23 cellular contexts compared by ENCODE assay signal in genomic region chrX:148156986-148157385, GRCh38.
"Had no signal": no experiment of that assay in that cellular context is flagged by ENCODE, and none has a peak within 500 bp of the region (broad histone marks: within the 10 kb centered on the region; RNA-seq: fewer than 3 reads in every experiment).

No MANE protein-coding gene starts in this region.

- H3K27me3 Mint-ChIP-seq: stimulated activated memory B cell treated with anti-CD40 and anti-IgM and Interleukin-4, amounts not matched to agents 10 μg/mL and 1 μg/mL and 100 μg/mL, for 72 hours; stimulated activated naive CD8-positive, alpha-beta T cell treated with anti-CD3 and anti-CD28 coated beads, Interleukin-15, Interleukin-2, amounts not matched to agents 100 ng/mL and 50 ng/mL, for 24 hours; type B pancreatic cell had no signal

- H3K4me3 Mint-ChIP-seq: stimulated activated effector memory CD8-positive, alpha-beta T cell treated with anti-CD3 and anti-CD28 coated beads, Interleukin-12 subunit alpha, Interleukin-12 subunit beta, amount 100 ng/mL, for 72 hours; stimulated activated memory B cell treated with anti-CD40 and anti-IgM and Interleukin-4, amounts not matched to agents 10 μg/mL and 1 μg/mL and 100 μg/mL, for 72 hours; stimulated activated naive B cell treated with anti-CD40 and anti-IgM and Interleukin-4, amounts not matched to agents 10 μg/mL and 1 μg/mL and 100 μg/mL, for 72 hours; stimulated activated naive CD8-positive, alpha-beta T cell treated with anti-CD3 and anti-CD28 coated beads, Interleukin-15, Interleukin-2, amounts not matched to agents 100 ng/mL and 50 ng/mL, for 24 hours; type B pancreatic cell had no signal

- H3K36me3 Mint-ChIP-seq: stimulated activated effector memory CD8-positive, alpha-beta T cell treated with anti-CD3 and anti-CD28 coated beads, Interleukin-12 subunit alpha, Interleukin-12 subunit beta, amount 100 ng/mL, for 72 hours; stimulated activated memory B cell treated with anti-CD40 and anti-IgM and Interleukin-4, amounts not matched to agents 10 μg/mL and 1 μg/mL and 100 μg/mL, for 72 hours; stimulated activated naive B cell treated with anti-CD40 and anti-IgM and Interleukin-4, amounts not matched to agents 10 μg/mL and 1 μg/mL and 100 μg/mL, for 72 hours; type B pancreatic cell had no signal

- H3K4me1 Mint-ChIP-seq: stimulated activated effector memory CD8-positive, alpha-beta T cell treated with anti-CD3 and anti-CD28 coated beads, Interleukin-12 subunit alpha, Interleukin-12 subunit beta, amount 100 ng/mL, for 72 hours; stimulated activated memory B cell treated with anti-CD40 and anti-IgM and Interleukin-4, amounts not matched to agents 10 μg/mL and 1 μg/mL and 100 μg/mL, for 72 hours had no signal

- H3K27ac Mint-ChIP-seq: stimulated activated effector memory CD8-positive, alpha-beta T cell treated with anti-CD3 and anti-CD28 coated beads, Interleukin-12 subunit alpha, Interleukin-12 subunit beta, amount 100 ng/mL, for 72 hours; stimulated activated memory B cell treated with anti-CD40 and anti-IgM and Interleukin-4, amounts not matched to agents 10 μg/mL and 1 μg/mL and 100 μg/mL, for 72 hours; stimulated activated naive B cell treated with anti-CD40 and anti-IgM and Interleukin-4, amounts not matched to agents 10 μg/mL and 1 μg/mL and 100 μg/mL, for 72 hours; stimulated activated naive CD8-positive, alpha-beta T cell treated with anti-CD3 and anti-CD28 coated beads, Interleukin-15, Interleukin-2, amounts not matched to agents 100 ng/mL and 50 ng/mL, for 24 hours; type B pancreatic cell had no signal

- DNase-seq: stimulated activated CD4-positive, alpha-beta T cell treated with anti-CD3 and anti-CD28 coated beads, Interleukin-2, amount 100 ng/mL, for 24 hours; stimulated activated CD4-positive, alpha-beta T cell treated with anti-CD3 and anti-CD28 coated beads, Interleukin-2, amount 100 ng/mL, for 48 hours; stimulated activated CD4-positive, alpha-beta T cell treated with anti-CD3 and anti-CD28 coated beads, Interleukin-4, amount 100 ng/mL, for 1 hour; stimulated activated CD4-positive, alpha-beta T cell treated with anti-CD3 and anti-CD28 coated beads, Interleukin-4, amount 100 ng/mL, for 24 hours; stimulated activated CD4-positive, alpha-beta T cell treated with anti-CD3 and anti-CD28 coated beads, Interleukin-4, amount 100 ng/mL, for 4 hours; stimulated activated CD8-positive, alpha-beta memory T cell treated with anti-CD3 and anti-CD28 coated beads, Interleukin-4, amount 100 ng/mL, for 48 hours; stimulated activated naive B cell treated with anti-CD40 and anti-IgM and Interleukin-4, amounts not matched to agents 10 μg/mL and 1 μg/mL and 100 μg/mL, for 72 hours; stimulated activated naive CD4-positive, alpha-beta T cell; stimulated activated naive CD4-positive, alpha-beta T cell treated with Interleukin-2 at 50 U/mL for 16 hours; stomach; substantia nigra; testis; thyroid gland; tibial artery; transverse colon; trophoblast cell; upper lobe of left lung; upper lobe of right lung; uterus had no signal

- H3K9me3 Mint-ChIP-seq: stimulated activated effector memory CD8-positive, alpha-beta T cell treated with anti-CD3 and anti-CD28 coated beads, Interleukin-12 subunit alpha, Interleukin-12 subunit beta, amount 100 ng/mL, for 72 hours; stimulated activated memory B cell treated with anti-CD40 and anti-IgM and Interleukin-4, amounts not matched to agents 10 μg/mL and 1 μg/mL and 100 μg/mL, for 72 hours; stimulated activated naive B cell treated with anti-CD40 and anti-IgM and Interleukin-4, amounts not matched to agents 10 μg/mL and 1 μg/mL and 100 μg/mL, for 72 hours; stimulated activated naive CD8-positive, alpha-beta T cell treated with anti-CD3 and anti-CD28 coated beads, Interleukin-15, Interleukin-2, amounts not matched to agents 100 ng/mL and 50 ng/mL, for 24 hours; type B pancreatic cell had no signal

- ATAC-seq: stimulated activated effector memory CD8-positive, alpha-beta T cell treated with anti-CD3 and anti-CD28 coated beads, Interleukin-12 subunit alpha, Interleukin-12 subunit beta, amount 100 ng/mL, for 72 hours; stimulated activated memory B cell treated with anti-CD40 and anti-IgM and Interleukin-4, amounts not matched to agents 10 μg/mL and 1 μg/mL and 100 μg/mL, for 72 hours; stimulated activated naive B cell treated with anti-CD40 and anti-IgM and Interleukin-4, amounts not matched to agents 10 μg/mL and 1 μg/mL and 100 μg/mL, for 72 hours; upper lobe of right lung had no signal
